Comparison of ENCODE assay signal across 8 cellular contexts in the genomic region with DNA sequence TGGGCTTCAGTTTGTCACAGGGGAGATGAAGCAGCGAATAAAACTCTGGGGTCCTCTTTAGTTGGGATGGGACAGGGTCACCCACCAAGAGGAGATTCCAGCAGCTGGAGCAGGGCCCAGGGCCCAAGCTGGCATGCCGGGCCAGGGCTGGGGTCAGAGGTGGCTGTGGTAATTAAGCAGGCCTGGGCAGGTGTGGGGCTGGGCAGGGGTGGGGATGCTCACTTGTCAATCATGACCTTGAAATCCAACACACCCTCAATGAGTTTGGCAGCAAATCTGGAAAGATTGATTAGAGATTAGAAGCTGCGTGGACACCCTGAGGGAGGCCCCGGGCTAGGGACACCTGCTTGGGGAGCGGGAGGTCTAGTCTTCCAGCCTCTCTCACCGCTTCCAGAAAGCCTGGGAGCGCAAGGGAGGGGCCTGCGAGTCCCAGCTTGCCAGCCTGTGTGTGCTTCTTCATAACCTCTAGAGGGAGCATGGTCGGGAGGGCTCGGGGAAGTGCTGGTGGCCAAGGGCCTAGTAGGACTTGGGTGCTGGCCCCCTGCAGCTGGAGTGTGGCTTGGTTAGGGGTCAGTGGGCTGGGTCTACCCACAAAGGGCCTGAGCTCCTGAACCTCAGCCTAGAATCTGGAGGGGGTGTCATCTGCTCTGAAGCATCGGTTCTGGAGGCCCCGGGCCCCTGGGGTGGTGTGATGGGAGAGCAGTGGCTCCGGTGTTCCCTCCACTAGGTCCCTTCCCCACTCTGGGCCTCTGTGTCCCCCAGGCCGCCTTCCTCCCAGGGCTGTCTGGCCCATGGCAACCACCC. TPM values are rescaled to one million over a fixed set of nuclear protein-coding genes. Genes with fewer than 3 reads are reported as not detected.
DNase-seq lines count a peak whose midpoint lies in the region; ATAC-seq and TF ChIP-seq lines count a peak whose summit lies in the region.

No MANE protein-coding gene starts in this region.

- POLR2A ChIA-PET in OCI-LY7 (lab: Charles Lee) = no interaction called here

- no peaks in the 10 kb centered on the region for H4K20me1 ChIP-seq in OCI-LY7 (ENCODE audit: insufficient read depth, low read length)

- CTCF ChIA-PET in OCI-LY7 (lab: Charles Lee; ENCODE audit: unreplicated experiment) = interaction anchor here (0.5 to 0.6 kb wide), 2 partner anchors 38 to 444 kb away, joined by 3 to 5 read pairs; no protein-coding TSS in a partner anchor

- no peaks in the 10 kb centered on the region for H3K79me2 ChIP-seq in OCI-LY7 (ENCODE audit: insufficient read depth, low read depth, low read length)

- no TSS peak for BruUV-seq in OCI-LY7 (replicated peaks; lab: Mats Ljungman, UMichigan)

- no peaks in the 10 kb centered on the region for H3K9me2 ChIP-seq in OCI-LY7 (ENCODE audit: insufficient read depth, low read length)

- peak; percentile 76 for TF ChIP-seq CTCF in OCI-LY7 (conservative IDR thresholded peaks at IDR 0.05; ENCODE audit: low read length)

- no peak overlapping the region for H3K4me3 ChIP-seq in OCI-LY7 (ENCODE audit: low read depth, low read length, poor library complexity, severe bottlenecking)

- no peaks in the 10 kb centered on the region for H3K36me3 ChIP-seq in OCI-LY7 (ENCODE audit: insufficient read depth, low read length)

- no peak overlapping the region for H2AFZ ChIP-seq in OCI-LY7 (ENCODE audit: low read length)

- no peaks in the 10 kb centered on the region for H3K9me3 ChIP-seq in OCI-LY7 (ENCODE audit: low read length)

- no peak overlapping the region for H3K4me2 ChIP-seq in OCI-LY7 (ENCODE audit: low read length)

- DNase-seq in COR-L47 (lab: John Stamatoyannopoulos, UW) (peak; percentile 51), HCEC 1CT (peak; percentile 56), OCI-LY7 (ENCODE audit: low spot score) (peak; percentile 63), dermis blood vessel endothelial cell (peak; percentile 70), medulla oblongata (ENCODE audit: extremely low spot score) (peak; percentile 36)

- no peak for ATAC-seq in HG02981 (IDR thresholded peaks at IDR 0.05; ENCODE audit: unreplicated experiment)
- ATAC-seq in GM21367 (IDR thresholded peaks at IDR 0.05; ENCODE audit: unreplicated experiment) = no peak
- no peak for ATAC-seq in HG03354 (IDR thresholded peaks at IDR 0.05; ENCODE audit: poor library complexity, severe bottlenecking, unreplicated experiment)

- intact Hi-C loops in OCI-LY7 (cut with micrococcal nuclease; ENCODE audit: unreplicated experiment) = no loop called here

- no peak overlapping the region for H3K27ac ChIP-seq in OCI-LY7 (ENCODE audit: low read depth, low read length, poor library complexity, severe bottlenecking)

- H3K4me1 ChIP-seq in OCI-LY7 (ENCODE audit: insufficient read depth, low read length, poor library complexity, severe bottlenecking) = no peaks in the 10 kb centered on the region

RNA-seq across cellular contexts. Expression of a gene that starts 7.6 kb away (rescaled TPM):
- 0.26 and 1.8 TPM in 2 replicates for total RNA-seq in OCI-LY7 (2014; rRNA removed; shearing (Covaris generic))
- total RNA-seq in OCI-LY7 (2022) (5.3 and 6.5 TPM in 2 replicates), dermis blood vessel endothelial cell (34.0 and 61.8 TPM in 2 replicates)

RNA-seq across cellular contexts. Expression of a gene that starts 8.2 kb away (rescaled TPM):
- 106 and 109 TPM in 2 replicates for total RNA-seq in OCI-LY7 (2014; rRNA removed; shearing (Covaris generic))
- total RNA-seq in OCI-LY7 (2022) (95.8 and 111 TPM in 2 replicates), dermis blood vessel endothelial cell (80.0 and 145 TPM in 2 replicates)

RNA-seq across cellular contexts. Expression of a gene that starts 22.1 kb away (rescaled TPM):
- 15.1 and 16.9 TPM in 2 replicates for total RNA-seq in OCI-LY7 (2014; rRNA removed; shearing (Covaris generic))
- 13.5 and 16.9 TPM in 2 replicates for total RNA-seq in OCI-LY7 (2022)
- 10.7 and 15.5 TPM in 2 replicates for total RNA-seq in dermis blood vessel endothelial cell
